Comparison of ENCODE assay signal across 7 cellular contexts in the genomic region with DNA sequence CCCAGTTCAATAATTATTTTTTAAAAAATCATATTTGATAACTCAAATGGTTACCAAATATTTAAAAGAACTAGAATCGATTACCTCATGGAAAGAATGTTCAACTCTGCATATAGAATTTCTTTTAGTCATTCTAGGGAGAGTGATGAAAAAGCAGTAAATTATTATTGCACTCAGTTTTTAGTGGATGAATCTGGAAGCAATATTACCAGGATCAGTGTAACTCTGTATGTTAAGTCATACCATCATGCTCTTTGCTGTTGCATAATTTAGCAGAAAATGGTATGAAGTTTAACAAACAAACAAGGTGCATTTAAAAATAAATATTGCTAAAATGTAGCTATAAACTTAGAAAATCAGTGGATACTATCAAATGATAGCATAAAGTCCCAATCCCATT.
"Had no signal": no experiment of that assay in that cellular context is flagged by ENCODE, and none has a peak within 500 bp of the region (broad histone marks: within the 10 kb centered on the region; RNA-seq: fewer than 3 reads in every experiment).

No MANE protein-coding gene starts in this region.

- H3K9ac ChIP-seq: GM23248 had no signal

- H3K36me3 ChIP-seq: HAP-1 had no signal

- FAIRE-seq: HTR-8/SVneo, K562 had no signal

- DNase-seq: GM23248, GOT3, H7, IMR-90 had no signal

- H3K4me1 ChIP-seq: HAP-1 had no signal

- H3K9me3 ChIP-seq: HAP-1 had no signal

- H3K4me3 ChIP-seq: GM23248, HAP-1, K562 had no signal
